Comparison of ENCODE assay signal across 1 cellular context in genomic region chr12:109713187-109713984, GRCh38.
TF ChIP-seq lines count a peak whose summit lies in the region.

FAM222A (plus strand) TSS chr12:109713825; CDS start chr12:109744147, 30,322 bp downstream.

TF ChIP-seq in GM12878, 131 proteins besides CTCF, POLR2A, EP300 and RAD21 (continued from another document):
- no peak for TF ChIP-seq HSF1 (IDR thresholded peaks at IDR 0.05; ENCODE audit: low read depth, low read length)
- TF ChIP-seq NR2C2 (IDR thresholded peaks at IDR 0.05; ENCODE audit: borderline replicate concordance, control insufficient read depth, insufficient read length, low read depth): no peak
- TF ChIP-seq YY1 (IDR thresholded peaks at IDR 0.05; ENCODE audit: low read depth, low read length): peak; percentile 80
- TF ChIP-seq MEF2A (IDR thresholded peaks at IDR 0.05; ENCODE audit: insufficient read depth, low read depth, low read length): 0 out of 2 replicates have a peak, but pooled peaks have one; percentile 20
- TF ChIP-seq CHD1 (IDR thresholded peaks at IDR 0.05; ENCODE audit: low read depth, low read length): no peak
- TF ChIP-seq CHD4 (IDR thresholded peaks at IDR 0.05): no peak
- no peak; the same call in 1 of the 2 replicates for TF ChIP-seq PKNOX1 (IDR thresholded peaks at IDR 0.05)
- no peak for TF ChIP-seq RCOR1 (conservative IDR thresholded peaks at IDR 0.05; ENCODE audit: low read depth, low read length)
- TF ChIP-seq TCF7 (IDR thresholded peaks at IDR 0.05; ENCODE audit: borderline replicate concordance): no peak
- peak; percentile 14; the same call in 1 of the 2 replicates for TF ChIP-seq RUNX3 (IDR thresholded peaks at IDR 0.05; ENCODE audit: low read length)
- no peak for TF ChIP-seq NFYA (IDR thresholded peaks at IDR 0.05; ENCODE audit: borderline replicate concordance, low read depth, low read length)
- TF ChIP-seq MLLT1 (IDR thresholded peaks at IDR 0.05): no peak
- no peak for TF ChIP-seq ZNF384 (IDR thresholded peaks at IDR 0.05; ENCODE audit: borderline replicate concordance, low read depth, low read length)
- no peak for TF ChIP-seq RFX5 (IDR thresholded peaks at IDR 0.05; ENCODE audit: low read depth, low read length)
- TF ChIP-seq HDGF (IDR thresholded peaks at IDR 0.05): no peak
- peak; percentile 72 for TF ChIP-seq NR2C1 (IDR thresholded peaks at IDR 0.05)
- no peak for TF ChIP-seq ZBED1 (IDR thresholded peaks at IDR 0.05; ENCODE audit: borderline replicate concordance)
- peak; percentile 88 for TF ChIP-seq CHD2 (IDR thresholded peaks at IDR 0.05; ENCODE audit: borderline replicate concordance, low read depth, low read length)
- 0 out of 2 replicates have a peak, but pooled peaks have one; percentile 35 for TF ChIP-seq TCF12 (IDR thresholded peaks at IDR 0.05; ENCODE audit: low read depth, low read length)
- TF ChIP-seq WRNIP1 (IDR thresholded peaks at IDR 0.05; ENCODE audit: borderline replicate concordance, low read depth, low read length): no peak
- TF ChIP-seq ZBTB11 (CRISPR knock-in tag; IDR thresholded peaks at IDR 0.05): no peak
- TF ChIP-seq TARDBP (IDR thresholded peaks at IDR 0.05; ENCODE audit: borderline replicate concordance): peak; percentile 92
- TF ChIP-seq RB1 (IDR thresholded peaks at IDR 0.05; ENCODE audit: borderline replicate concordance): no peak
- peak; percentile 50; the same call in 1 of the 2 replicates for TF ChIP-seq ATF3 (IDR thresholded peaks at IDR 0.05; ENCODE audit: borderline replicate concordance, extremely low read depth, low read depth, low read length)
- no peak for TF ChIP-seq SMC3 (IDR thresholded peaks at IDR 0.05; ENCODE audit: borderline replicate concordance, low read length)
- no peak for TF ChIP-seq YBX1 (IDR thresholded peaks at IDR 0.05)
- no peak for TF ChIP-seq MTA2 (IDR thresholded peaks at IDR 0.05; ENCODE audit: low read depth)
- TF ChIP-seq FOXK2 (IDR thresholded peaks at IDR 0.05): no peak
- TF ChIP-seq FOS (IDR thresholded peaks at IDR 0.05; ENCODE audit: borderline replicate concordance, extremely low read depth, insufficient read length): no peak
- no peak for TF ChIP-seq CBFB (IDR thresholded peaks at IDR 0.05; ENCODE audit: low read depth)
- no peak for TF ChIP-seq IKZF2 (IDR thresholded peaks at IDR 0.05)
- no peak for TF ChIP-seq DPF2 (IDR thresholded peaks at IDR 0.05)
- TF ChIP-seq ZNF592 (IDR thresholded peaks at IDR 0.05): no peak
- TF ChIP-seq GABPA (IDR thresholded peaks at IDR 0.05; ENCODE audit: low read depth): peak; percentile 75; the same call in 1 of the 2 replicates
- TF ChIP-seq SMAD5 (IDR thresholded peaks at IDR 0.05; ENCODE audit: low read depth): no peak
- TF ChIP-seq CBX5 (IDR thresholded peaks at IDR 0.05; ENCODE audit: low read depth): no peak
- TF ChIP-seq SUZ12 (IDR thresholded peaks at IDR 0.05; ENCODE audit: unreplicated experiment): no peak
- TF ChIP-seq PAX8 (IDR thresholded peaks at IDR 0.05): no peak
- TF ChIP-seq SREBF2 (IDR thresholded peaks at IDR 0.05; ENCODE audit: low read length): no peak
- TF ChIP-seq CUX1 (IDR thresholded peaks at IDR 0.05; ENCODE audit: insufficient replicate concordance, low read depth, low read length): no peak
- TF ChIP-seq ATF7 (IDR thresholded peaks at IDR 0.05; ENCODE audit: low read depth): no peak
- no peak for TF ChIP-seq MTA3 (IDR thresholded peaks at IDR 0.05; ENCODE audit: borderline replicate concordance, low read length)
- no peak for TF ChIP-seq NFXL1 (IDR thresholded peaks at IDR 0.05; ENCODE audit: borderline replicate concordance)
- TF ChIP-seq ZBTB33 (IDR thresholded peaks at IDR 0.05): no peak
